22 cellular contexts compared by ENCODE assay signal in the genomic region with DNA sequence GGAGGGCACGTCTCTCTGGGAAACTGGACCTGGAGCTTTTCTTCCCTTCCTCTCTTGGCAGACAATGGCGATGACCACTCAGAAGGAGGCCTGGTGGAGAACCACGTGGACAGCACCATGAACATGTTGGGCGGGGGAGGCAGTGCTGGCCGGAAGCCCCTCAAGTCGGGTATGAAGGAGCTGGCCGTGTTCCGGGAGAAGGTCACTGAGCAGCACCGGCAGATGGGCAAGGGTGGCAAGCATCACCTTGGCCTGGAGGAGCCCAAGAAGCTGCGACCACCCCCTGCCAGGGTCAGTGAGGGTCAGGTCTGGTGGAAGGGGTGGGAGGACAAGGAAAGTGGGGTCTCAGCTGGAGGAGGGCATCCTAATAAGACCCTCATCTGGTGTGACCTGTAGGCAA. TPM values are rescaled to one million over a fixed set of nuclear protein-coding genes. Genes with fewer than 3 reads are reported as not detected.
DNase-seq lines count a peak whose midpoint lies in the region; ATAC-seq and TF ChIP-seq lines count a peak whose summit lies in the region.
"Had no signal": no experiment of that assay in that cellular context is flagged by ENCODE, and none has a peak within 500 bp of the region (broad histone marks: within the 10 kb centered on the region; RNA-seq: fewer than 3 reads in every experiment).

No MANE protein-coding gene starts in this region.

- TF ChIP-seq CTCF in left ventricle myocardium inferior (IDR thresholded peaks at IDR 0.05; ENCODE audit: borderline replicate concordance) = no peak
- no peak for TF ChIP-seq CTCF in endothelial cell (IDR thresholded peaks at IDR 0.05; ENCODE audit: unreplicated experiment)
- no peak for TF ChIP-seq CTCF in osteoblast (IDR thresholded peaks at IDR 0.05; ENCODE audit: extremely low read depth, low read depth, low read length)
- no peak for TF ChIP-seq CTCF in colonic mucosa (IDR thresholded peaks at IDR 0.05)

- no peak overlapping the region for H3K27ac ChIP-seq in left ventricle myocardium inferior (replicated peaks)
- no peak overlapping the region for H3K27ac ChIP-seq in osteoblast (ENCODE audit: low read depth, low read length)
- no peak overlapping the region for H3K27ac ChIP-seq in colonic mucosa
- H3K27ac ChIP-seq: 22Rv1, A549, C4-2B had no signal

- H3K9me3 Mint-ChIP-seq in endothelial cell (ENCODE audit: unreplicated experiment) = no peaks in the 10 kb centered on the region
- H3K9me3 Mint-ChIP-seq in activated naive CD4-positive, alpha-beta T cell treated with anti-CD3 and anti-CD28 coated beads for 36 hours = no peaks in the 10 kb centered on the region
- H3K9me3 Mint-ChIP-seq: CD4-positive, alpha-beta T cell; HFFc6 had no signal

- no peak overlapping the region for H3K9ac ChIP-seq in colonic mucosa (ENCODE audit: low read depth in 2 of 2, low read length in 2 of 2)

- peaks cover 7% of the 10 kb centered on the region for H3K27me3 Mint-ChIP-seq in endothelial cell (ENCODE audit: unreplicated experiment)
- no peaks in the 10 kb centered on the region for H3K27me3 Mint-ChIP-seq in activated naive CD4-positive, alpha-beta T cell treated with anti-CD3 and anti-CD28 coated beads for 36 hours (ENCODE audit: low read depth)

- H3K4me2 ChIP-seq in osteoblast (ENCODE audit: insufficient read depth, low read length) = no peak overlapping the region
- H3K4me2 ChIP-seq: A549 had no signal

- H3K4me3 ChIP-seq in left ventricle myocardium inferior (no peak overlapping the region), osteoblast (ENCODE audit: insufficient read depth, low read length) (no peak overlapping the region), colonic mucosa (no peak overlapping the region)
- H3K4me3 ChIP-seq: A549 had no signal

- H2AFZ ChIP-seq in osteoblast (ENCODE audit: low read length) = no peak overlapping the region

- H3K27me3 ChIP-seq in left ventricle myocardium inferior (ENCODE audit: low read depth) (no peaks in the 10 kb centered on the region), osteoblast (ENCODE audit: insufficient read depth, low read length) (no peaks in the 10 kb centered on the region), colonic mucosa (no peaks in the 10 kb centered on the region)

- peaks cover 3% of the 10 kb centered on the region for H4K20me1 ChIP-seq in osteoblast (ENCODE audit: insufficient read depth, low read length)

- H3K9me3 ChIP-seq in left ventricle myocardium inferior (replicated peaks) (no peaks in the 10 kb centered on the region), osteoblast (ENCODE audit: low read depth, low read length) (no peaks in the 10 kb centered on the region), colonic mucosa (no peaks in the 10 kb centered on the region)
- H3K9me3 ChIP-seq: A549, Caco-2 had no signal

- H3K4me1 Mint-ChIP-seq in endothelial cell (ENCODE audit: unreplicated experiment) = peaks cover 48% of the 10 kb centered on the region
- no peaks in the 10 kb centered on the region for H3K4me1 Mint-ChIP-seq in activated naive CD4-positive, alpha-beta T cell treated with anti-CD3 and anti-CD28 coated beads for 36 hours (ENCODE audit: low read depth)

- H3K4me3 Mint-ChIP-seq in endothelial cell (ENCODE audit: unreplicated experiment) = peak overlapping the region; percentile 59
- no peak overlapping the region for H3K4me3 Mint-ChIP-seq in activated naive CD4-positive, alpha-beta T cell treated with anti-CD3 and anti-CD28 coated beads for 36 hours
- H3K4me3 Mint-ChIP-seq: CD4-positive, alpha-beta T cell; HFFc6 had no signal

- CTCF ChIA-PET in activated naive CD4-positive, alpha-beta T cell treated with anti-CD3 and anti-CD28 coated beads for 36 hours (lab: Charles Lee) = interaction anchor here (9.9 kb wide), 1 partner anchor 140 kb away, joined by 203 read pairs; no protein-coding TSS in a partner anchor

- ATAC-seq in Right ventricle myocardium inferior = no peak
- no peak for ATAC-seq in GM21360 (IDR thresholded peaks at IDR 0.05; ENCODE audit: unreplicated experiment)
- ATAC-seq: A549, HCT116 had no signal

- H3K36me3 Mint-ChIP-seq in endothelial cell (ENCODE audit: low read depth, unreplicated experiment) = peaks cover 58% of the 10 kb centered on the region
- H3K36me3 Mint-ChIP-seq in activated naive CD4-positive, alpha-beta T cell treated with anti-CD3 and anti-CD28 coated beads for 36 hours (ENCODE audit: low read depth) = no peaks in the 10 kb centered on the region

- peaks cover 14% of the 10 kb centered on the region for H3K79me2 ChIP-seq in osteoblast (ENCODE audit: insufficient read depth, low read length)

- H3K36me3 ChIP-seq in left ventricle myocardium inferior = peaks cover 5% of the 10 kb centered on the region
- peaks cover 15% of the 10 kb centered on the region for H3K36me3 ChIP-seq in osteoblast (ENCODE audit: insufficient read depth, low read length)
- H3K36me3 ChIP-seq in colonic mucosa = no peaks in the 10 kb centered on the region

- peak; percentile 57 for DNase-seq in Right ventricle myocardium inferior (ENCODE audit: missing footprints)
- no peak for DNase-seq in left ventricle myocardium inferior
- no peak for DNase-seq in endothelial cell (ENCODE audit: low spot score)
- peak; percentile 35 for DNase-seq in osteoblast (ENCODE audit: insufficient read length, low spot score, missing footprints)
- no peak for DNase-seq in colonic mucosa
- DNase-seq in activated naive CD4-positive, alpha-beta T cell treated with anti-CD3 and anti-CD28 coated beads for 36 hours = no peak
- DNase-seq in pons (ENCODE audit: low spot score) = no peak
- DNase-seq: AML-193; Caco-2; CD4-positive, alpha-beta T cell; DMS153; DMS79; GDM1; GOT3; H7; HFFc6 had no signal

- peaks cover 13% of the 10 kb centered on the region for H3K4me1 ChIP-seq in left ventricle myocardium inferior
- H3K4me1 ChIP-seq in osteoblast (ENCODE audit: insufficient read depth, low read length) = peaks cover 16% of the 10 kb centered on the region
- no peaks in the 10 kb centered on the region for H3K4me1 ChIP-seq in colonic mucosa
- H3K4me1 ChIP-seq: A549, Caco-2 had no signal

- peak overlapping the region; percentile 67 for H3K27ac Mint-ChIP-seq in endothelial cell (ENCODE audit: unreplicated experiment)
- H3K27ac Mint-ChIP-seq in activated naive CD4-positive, alpha-beta T cell treated with anti-CD3 and anti-CD28 coated beads for 36 hours = no peak overlapping the region
- H3K27ac Mint-ChIP-seq: CD4-positive, alpha-beta T cell; HFFc6 had no signal

- intact Hi-C loops in Right ventricle myocardium inferior (cut with DNase I) = no loop called here
- intact Hi-C loops in left ventricle myocardium inferior (cut with micrococcal nuclease) = no loop called here
- intact Hi-C loops in colonic mucosa (cut with DNase I) = no loop called here
- intact Hi-C loops in activated naive CD4-positive, alpha-beta T cell treated with anti-CD3 and anti-CD28 coated beads for 36 hours (cut with micrococcal nuclease) = loop anchor here (10.0 kb wide), 1 partner anchor 346 kb away; no protein-coding TSS in a partner anchor

RNA-seq across cellular contexts. Expression of gene IGFBP2, which starts 27.3 kb away (rescaled TPM):
- total RNA-seq in Right ventricle myocardium inferior = 60.1 TPM
- total RNA-seq in left ventricle myocardium inferior = 136 TPM
- 1,170 TPM for total RNA-seq in endothelial cell (ENCODE audit: unreplicated experiment)
- total RNA-seq in osteoblast = 6.5 and 11.2 TPM in 2 replicates
- total RNA-seq in colonic mucosa = 100 to 1,000 TPM; 106 to 177 TPM
- 1 to 10 TPM; 2.4 to 2.7 TPM for total RNA-seq in activated naive CD4-positive, alpha-beta T cell treated with anti-CD3 and anti-CD28 coated beads for 36 hours
- total RNA-seq: CD4-positive, alpha-beta T cell had no signal

RNA-seq across cellular contexts. Expression of gene IGFBP5, which starts 34.9 kb away (rescaled TPM):
- total RNA-seq in Right ventricle myocardium inferior = 156 TPM
- 138 TPM for total RNA-seq in left ventricle myocardium inferior
- 7.2 TPM for total RNA-seq in endothelial cell (ENCODE audit: unreplicated experiment)
- total RNA-seq in osteoblast = 12.3 and 29.5 TPM in 2 replicates
- total RNA-seq in colonic mucosa = 10 to 100 TPM; 44.6 to 68.2 TPM
- total RNA-seq in activated naive CD4-positive, alpha-beta T cell treated with anti-CD3 and anti-CD28 coated beads for 36 hours = not detected
- total RNA-seq: CD4-positive, alpha-beta T cell; HT-29 had no signal

Comparison
In these comparisons a context has a peak if more than half of its experiments do, and no peak if none do; other contexts are left out.
1. DNase-seq: peak in Right ventricle myocardium inferior (single experiment) and osteoblast (single experiment); none in left ventricle myocardium inferior (single experiment), endothelial cell (single experiment), colonic mucosa (single experiment), activated naive CD4-positive, alpha-beta T cell treated with anti-CD3 and anti-CD28 coated beads for 36 hours (single experiment) and pons (single experiment).